ENCODE assay signal across 8 cellular contexts in the genomic region with DNA sequence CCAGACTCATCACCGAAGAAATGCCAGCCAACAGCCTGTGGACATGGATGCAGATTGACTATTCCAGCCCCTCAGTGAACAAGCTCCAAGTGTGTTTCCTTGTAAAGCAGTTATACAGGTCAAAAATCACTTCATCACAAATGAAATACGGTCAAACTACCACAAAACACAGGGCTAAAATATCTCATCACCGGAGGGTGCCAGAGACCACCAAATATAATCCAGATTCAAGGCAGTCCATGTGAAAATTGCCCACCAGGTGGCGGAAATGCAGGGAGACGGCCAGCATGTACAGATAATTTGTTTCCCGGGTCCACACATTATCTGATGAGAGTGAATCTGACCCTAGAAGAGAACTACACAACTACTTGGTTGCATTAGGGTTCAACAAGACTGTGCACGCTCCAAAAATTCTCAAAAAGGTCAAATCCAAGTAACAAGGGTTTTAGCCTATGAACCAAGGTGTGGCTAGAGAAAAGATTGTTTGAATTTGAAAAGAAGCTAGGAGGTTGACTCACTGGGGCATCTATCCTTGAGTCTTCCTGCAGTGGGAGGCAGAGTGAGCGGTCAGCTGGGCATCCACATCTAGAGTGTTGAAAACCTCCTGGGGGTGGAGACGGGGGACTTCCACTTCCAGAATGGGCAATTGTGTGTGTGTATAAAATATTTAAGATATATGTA.
DNase-seq lines count a peak whose midpoint lies in the region; ATAC-seq, FAIRE-seq and TF ChIP-seq lines count a peak whose summit lies in the region.

No MANE protein-coding gene starts in this region.

- no peak for TF ChIP-seq POLR2A in GM12892 (IDR thresholded peaks at IDR 0.05; ENCODE audit: low read depth, low read length)

- no peaks in the 10 kb centered on the region for H3K4me1 Mint-ChIP-seq in activated CD4-positive, alpha-beta T cell treated with anti-CD3 and anti-CD28 coated beads, Interleukin-2, amount 10 ng/mL, durations not matched to agents 24 days and 14 days

- peak; percentile 89 for TF ChIP-seq CTCF in 22Rv1 (IDR thresholded peaks at IDR 0.05)
- TF ChIP-seq CTCF in colonic mucosa (IDR thresholded peaks at IDR 0.05), result peak; percentile 97
- peak; percentile 74 for TF ChIP-seq CTCF in lower lobe of right lung (IDR thresholded peaks at IDR 0.05)

- H3K4me1 ChIP-seq in colonic mucosa (no peaks in the 10 kb centered on the region), lower lobe of right lung (no peaks in the 10 kb centered on the region)

- H3K27ac ChIP-seq in 22Rv1, result no peak overlapping the region
- H3K27ac ChIP-seq in colonic mucosa, result no peak overlapping the region
- no peak overlapping the region for H3K27ac ChIP-seq in lower lobe of right lung

- FAIRE-seq in GM12892 (lab: Jason Lieb, UNC), result peak; percentile 84

- H3K9ac ChIP-seq in colonic mucosa (ENCODE audit: low read depth in 2 of 2, low read length in 2 of 2), result no peak overlapping the region

- H3K9me3 Mint-ChIP-seq in activated CD4-positive, alpha-beta T cell treated with anti-CD3 and anti-CD28 coated beads, Interleukin-2, amount 10 ng/mL, durations not matched to agents 24 days and 14 days, result no peaks in the 10 kb centered on the region

- H3K27me3 ChIP-seq in colonic mucosa, result no peaks in the 10 kb centered on the region
- peaks cover 18% of the 10 kb centered on the region for H3K27me3 ChIP-seq in lower lobe of right lung (ENCODE audit: low read depth)

- no peaks in the 10 kb centered on the region for H3K36me3 ChIP-seq in colonic mucosa
- H3K36me3 ChIP-seq in lower lobe of right lung, result no peaks in the 10 kb centered on the region

- H3K9me3 ChIP-seq in colonic mucosa (no peaks in the 10 kb centered on the region), lower lobe of right lung (peaks cover 10% of the 10 kb centered on the region)

- ATAC-seq in lower lobe of right lung, result peak; percentile 45 to 73
- no peak for ATAC-seq in HG02759 (IDR thresholded peaks at IDR 0.05; ENCODE audit: unreplicated experiment)

- DNase-seq in GM12892 (ENCODE audit: insufficient read length) (no peak), NCI-H446 treated with DMSO at 0.1 percent for 48 hours (lab: John Stamatoyannopoulos, UW) (peak; percentile 58), colonic mucosa (peak; percentile 71), lower lobe of right lung (no peak)
- peak; percentile 90 for DNase-seq in activated CD4-positive, alpha-beta T cell treated with anti-CD3 and anti-CD28 coated beads, Interleukin-2, amount 10 ng/mL, durations not matched to agents 24 days and 14 days
- peak; percentile 44 to 47 for DNase-seq in stimulated activated CD8-positive, alpha-beta memory T cell treated with anti-CD3 and anti-CD28 coated beads, Interleukin-15, amount 100 ng/mL, for 4 hours (ENCODE audit: low read depth in 2 of 2)

- peaks cover 43% of the 10 kb centered on the region for H3K27me3 Mint-ChIP-seq in activated CD4-positive, alpha-beta T cell treated with anti-CD3 and anti-CD28 coated beads, Interleukin-2, amount 10 ng/mL, durations not matched to agents 24 days and 14 days

- no peak overlapping the region for H3K4me3 Mint-ChIP-seq in activated CD4-positive, alpha-beta T cell treated with anti-CD3 and anti-CD28 coated beads, Interleukin-2, amount 10 ng/mL, durations not matched to agents 24 days and 14 days

- H3K4me3 ChIP-seq in colonic mucosa, result no peak overlapping the region
- H3K4me3 ChIP-seq in lower lobe of right lung, result no peak overlapping the region

- intact Hi-C loops in activated CD4-positive, alpha-beta T cell treated with anti-CD3 and anti-CD28 coated beads, Interleukin-2, amount 10 ng/mL, durations not matched to agents 24 days and 14 days (cut with micrococcal nuclease), result loop anchor here (1.0 to 5.0 kb wide), 2 partner anchors 157 to 169 kb away; no protein-coding TSS in a partner anchor
- intact Hi-C loops in colonic mucosa (cut with DNase I), result loop anchor here (2.0 to 10.0 kb wide), 5 partner anchors 112 to 494 kb away; no protein-coding TSS in a partner anchor
- intact Hi-C loops in lower lobe of right lung (cut with DNase I), result no loop called here

- H3K36me3 Mint-ChIP-seq in activated CD4-positive, alpha-beta T cell treated with anti-CD3 and anti-CD28 coated beads, Interleukin-2, amount 10 ng/mL, durations not matched to agents 24 days and 14 days (ENCODE audit: low read depth), result no peaks in the 10 kb centered on the region

- no peak overlapping the region for H3K27ac Mint-ChIP-seq in activated CD4-positive, alpha-beta T cell treated with anti-CD3 and anti-CD28 coated beads, Interleukin-2, amount 10 ng/mL, durations not matched to agents 24 days and 14 days

Comparison
In these comparisons a context has a peak if more than half of its experiments do, and no peak if none do; other contexts are left out.
1. DNase-seq: peak in NCI-H446 treated with DMSO at 0.1 percent for 48 hours (single experiment), activated CD4-positive, alpha-beta T cell treated with anti-CD3 and anti-CD28 coated beads, Interleukin-2, amount 10 ng/mL, durations not matched to agents 24 days and 14 days (single experiment), colonic mucosa (single experiment) and stimulated activated CD8-positive, alpha-beta memory T cell treated with anti-CD3 and anti-CD28 coated beads, Interleukin-15, amount 100 ng/mL, for 4 hours (2 of 2); none in GM12892 (single experiment) and lower lobe of right lung (single experiment).
2. Peak in every context shown above with its lines, with median percentiles within 50 percentile points of each other: CTCF ChIP-seq.